ENCODE assay signal across 8 cellular contexts in genomic region chr3:129793947-129794318, GRCh38.
DNase-seq lines count a peak whose midpoint lies in the region; ATAC-seq and TF ChIP-seq lines count a peak whose summit lies in the region.

No MANE protein-coding gene starts in this region.

- TF ChIP-seq RAD21 in HCT116 (IDR thresholded peaks at IDR 0.05; ENCODE audit: low read depth): no peak

- TF ChIP-seq POLR2A in HCT116 (IDR thresholded peaks at IDR 0.05; ENCODE audit: borderline replicate concordance, extremely low read depth, insufficient read depth, insufficient read length): no peak

- ATAC-seq in HCT116 (no peak), Panc1 (peak; percentile 23; the same call in 1 of the 2 replicates), sciatic nerve (peak; percentile 61), HG03442 (IDR thresholded peaks at IDR 0.05; ENCODE audit: unreplicated experiment) (no peak), HG02763 (IDR thresholded peaks at IDR 0.05; ENCODE audit: unreplicated experiment) (no peak), HG03571 (IDR thresholded peaks at IDR 0.05; ENCODE audit: unreplicated experiment) (no peak)

- peak overlapping the region; percentile 86 for H3K4me2 ChIP-seq in HCT116 (ENCODE audit: low read length)

- in situ Hi-C loops in Panc1 (cut with HindIII; ENCODE audit: low pct_unique_long_range_greater_than_20kb, low sequenced_read_pairs): no loop called here

- CTCF ChIA-PET in HCT116 (lab: Charles Lee) (interaction anchor here (0.6 kb wide), 1 partner anchor 339 kb away, joined by 3 read pairs; no protein-coding TSS in a partner anchor), Panc1 (lab: Charles Lee) (no interaction called here)

- H3K27me3 ChIP-seq in HCT116 (ENCODE audit: insufficient read depth, low read length) (no peaks in the 10 kb centered on the region), Panc1 (ENCODE audit: control insufficient read depth, insufficient read depth, low read length) (no peaks in the 10 kb centered on the region), cardiac muscle cell (no peaks in the 10 kb centered on the region)

- no peaks in the 10 kb centered on the region for H3K9me2 ChIP-seq in HCT116 (ENCODE audit: insufficient read depth)

- peak overlapping the region; percentile 44 to 60 for H3K4me3 ChIP-seq in HCT116 (replicated peaks in 1 of 2; ENCODE audit: low read depth in 1 of 2, low read length in 2 of 2)
- H3K4me3 ChIP-seq in Panc1 (ENCODE audit: low read depth in 2 of 2, low read length in 2 of 2): peak overlapping the region; percentile 9 to 47
- no peak overlapping the region for H3K4me3 ChIP-seq in cardiac muscle cell

- H3K27ac Mint-ChIP-seq in T-helper 2 cell treated with Interferon-gamma antibody and Interleukin-4, amounts not matched to agents 5 μg/mL and 100 μg/mL, for 36 hours: no peak overlapping the region

- H3K79me2 ChIP-seq in HCT116 (ENCODE audit: insufficient read depth, low read length): peaks cover 19% of the 10 kb centered on the region

- POLR2A ChIA-PET in HCT116 (lab: Charles Lee): interaction anchor here (1.4 kb wide), 1 partner anchor 16 kb away, joined by 4 read pairs; no protein-coding TSS in a partner anchor
- POLR2A ChIA-PET in Panc1 (lab: Charles Lee): no interaction called here

- TF ChIP-seq CTCF in HCT116 (IDR thresholded peaks at IDR 0.05 in 2 of 3, conservative IDR thresholded peaks at IDR 0.05 in 1 of 3; ENCODE audit: borderline replicate concordance in 1 of 3, insufficient read depth in 1 of 3, low read depth in 2 of 3, low read length in 2 of 3): no peak
- no peak for TF ChIP-seq CTCF in Panc1 (IDR thresholded peaks at IDR 0.05)
- no peak for TF ChIP-seq CTCF in cardiac muscle cell (IDR thresholded peaks at IDR 0.05; ENCODE audit: low read depth, low read length)

- no peak for DNase-seq in HCT116 (ENCODE audit: low read depth, low spot score)
- no peak for DNase-seq in Panc1 (ENCODE audit: low read depth, low spot score)
- DNase-seq in cardiac muscle cell (ENCODE audit: low read depth in 1 of 2, low spot score in 1 of 2): peak in 1 of 2 donors; percentile 41
- DNase-seq in sciatic nerve (ENCODE audit: low spot score): no peak
- DNase-seq in T-helper 2 cell treated with Interferon-gamma antibody and Interleukin-4, amounts not matched to agents 5 μg/mL and 100 μg/mL, for 36 hours (ENCODE audit: low spot score): no peak

- no peaks in the 10 kb centered on the region for H4K20me1 ChIP-seq in HCT116 (ENCODE audit: insufficient read depth)

- RAD21 ChIA-PET in HCT116 (lab: Charles Lee; ENCODE audit: low non-redundant PET in 1 of 2, low total read pairs in 2 of 2, uncharacterized antibody in 2 of 2, unreplicated experiment in 2 of 2): interaction anchor here in 1 of 2 experiments (1.5 kb wide), 1 partner anchor 142 kb away, joined by 3 read pairs; no protein-coding TSS in a partner anchor

- H3K9me3 Mint-ChIP-seq in T-helper 2 cell treated with Interferon-gamma antibody and Interleukin-4, amounts not matched to agents 5 μg/mL and 100 μg/mL, for 36 hours: no peaks in the 10 kb centered on the region

- H3K9ac ChIP-seq in HCT116 (ENCODE audit: low read length): peak overlapping the region; percentile 64

- intact Hi-C loops in HCT116 (cut with micrococcal nuclease) (loop anchor here (2.0 kb wide), 1 partner anchor 131 kb away; no protein-coding TSS in a partner anchor), Panc1 (cut with micrococcal nuclease; ENCODE audit: unreplicated experiment) (no loop called here), sciatic nerve (cut with DNase I) (no loop called here)

- H3K36me3 Mint-ChIP-seq in T-helper 2 cell treated with Interferon-gamma antibody and Interleukin-4, amounts not matched to agents 5 μg/mL and 100 μg/mL, for 36 hours (ENCODE audit: low read depth): no peaks in the 10 kb centered on the region

- BruUV-seq in HCT116 (replicated peaks; lab: Mats Ljungman, UMichigan) (TSS peak; percentile 79), Panc1 (replicated peaks; lab: Mats Ljungman, UMichigan) (no TSS peak)

- peaks cover 9% of the 10 kb centered on the region for H3K4me1 Mint-ChIP-seq in T-helper 2 cell treated with Interferon-gamma antibody and Interleukin-4, amounts not matched to agents 5 μg/mL and 100 μg/mL, for 36 hours (ENCODE audit: low read depth)

- no peaks in the 10 kb centered on the region for H3K9me3 ChIP-seq in HCT116 (ENCODE audit: control insufficient read depth in 1 of 2, insufficient read depth in 1 of 2, low read depth in 1 of 2, low read length in 2 of 2)
- no peaks in the 10 kb centered on the region for H3K9me3 ChIP-seq in Panc1 (ENCODE audit: control insufficient read depth, insufficient read depth, low read depth, low read length)
- no peaks in the 10 kb centered on the region for H3K9me3 ChIP-seq in cardiac muscle cell (ENCODE audit: low read depth)

- peak overlapping the region; percentile 61 for H3K27ac ChIP-seq in HCT116 (ENCODE audit: low read depth, low read length)
- peak overlapping the region; percentile 73 for H3K27ac ChIP-seq in Panc1 (ENCODE audit: low read length)
- peak overlapping the region; percentile 42 for H3K27ac ChIP-seq in cardiac muscle cell

- no peak overlapping the region for H3K4me3 Mint-ChIP-seq in T-helper 2 cell treated with Interferon-gamma antibody and Interleukin-4, amounts not matched to agents 5 μg/mL and 100 μg/mL, for 36 hours

- H3K36me3 ChIP-seq in HCT116 (ENCODE audit: control insufficient read depth in 1 of 2, insufficient read depth in 2 of 2, low read length in 2 of 2): no peaks in the 10 kb centered on the region
- no peaks in the 10 kb centered on the region for H3K36me3 ChIP-seq in Panc1 (ENCODE audit: control insufficient read depth, insufficient read depth, low read length)
- no peaks in the 10 kb centered on the region for H3K36me3 ChIP-seq in cardiac muscle cell

- no peak overlapping the region for H2AFZ ChIP-seq in HCT116 (ENCODE audit: low read depth, low read length, poor library complexity, severe bottlenecking)

- H3K4me1 ChIP-seq in HCT116 (ENCODE audit: control insufficient read depth in 1 of 2, insufficient read depth in 2 of 2, low read length in 2 of 2) (peaks cover 45 to 59% of the 10 kb centered on the region in 2 experiments), Panc1 (ENCODE audit: control insufficient read depth, insufficient read depth, low read length) (peaks cover 34% of the 10 kb centered on the region), cardiac muscle cell (ENCODE audit: low read depth) (peaks cover 21% of the 10 kb centered on the region)

- no peaks in the 10 kb centered on the region for H3K27me3 Mint-ChIP-seq in T-helper 2 cell treated with Interferon-gamma antibody and Interleukin-4, amounts not matched to agents 5 μg/mL and 100 μg/mL, for 36 hours (ENCODE audit: low read depth)

TF ChIP-seq in HCT116, 20 proteins besides CTCF, POLR2A, EP300 and RAD21 (continues in another document):
- no peak for TF ChIP-seq SRF (IDR thresholded peaks at IDR 0.05; ENCODE audit: low read depth)
- TF ChIP-seq, protein P1, sequence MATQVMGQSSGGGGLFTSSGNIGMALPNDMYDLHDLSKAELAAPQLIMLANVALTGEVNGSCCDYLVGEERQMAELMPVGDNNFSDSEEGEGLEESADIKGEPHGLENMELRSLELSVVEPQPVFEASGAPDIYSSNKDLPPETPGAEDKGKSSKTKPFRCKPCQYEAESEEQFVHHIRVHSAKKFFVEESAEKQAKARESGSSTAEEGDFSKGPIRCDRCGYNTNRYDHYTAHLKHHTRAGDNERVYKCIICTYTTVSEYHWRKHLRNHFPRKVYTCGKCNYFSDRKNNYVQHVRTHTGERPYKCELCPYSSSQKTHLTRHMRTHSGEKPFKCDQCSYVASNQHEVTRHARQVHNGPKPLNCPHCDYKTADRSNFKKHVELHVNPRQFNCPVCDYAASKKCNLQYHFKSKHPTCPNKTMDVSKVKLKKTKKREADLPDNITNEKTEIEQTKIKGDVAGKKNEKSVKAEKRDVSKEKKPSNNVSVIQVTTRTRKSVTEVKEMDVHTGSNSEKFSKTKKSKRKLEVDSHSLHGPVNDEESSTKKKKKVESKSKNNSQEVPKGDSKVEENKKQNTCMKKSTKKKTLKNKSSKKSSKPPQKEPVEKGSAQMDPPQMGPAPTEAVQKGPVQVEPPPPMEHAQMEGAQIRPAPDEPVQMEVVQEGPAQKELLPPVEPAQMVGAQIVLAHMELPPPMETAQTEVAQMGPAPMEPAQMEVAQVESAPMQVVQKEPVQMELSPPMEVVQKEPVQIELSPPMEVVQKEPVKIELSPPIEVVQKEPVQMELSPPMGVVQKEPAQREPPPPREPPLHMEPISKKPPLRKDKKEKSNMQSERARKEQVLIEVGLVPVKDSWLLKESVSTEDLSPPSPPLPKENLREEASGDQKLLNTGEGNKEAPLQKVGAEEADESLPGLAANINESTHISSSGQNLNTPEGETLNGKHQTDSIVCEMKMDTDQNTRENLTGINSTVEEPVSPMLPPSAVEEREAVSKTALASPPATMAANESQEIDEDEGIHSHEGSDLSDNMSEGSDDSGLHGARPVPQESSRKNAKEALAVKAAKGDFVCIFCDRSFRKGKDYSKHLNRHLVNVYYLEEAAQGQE (IDR thresholded peaks at IDR 0.05; ENCODE audit: low read depth): no peak
- TF ChIP-seq SIN3A (IDR thresholded peaks at IDR 0.05; ENCODE audit: low read depth): no peak
- no peak for TF ChIP-seq EZH2 (IDR thresholded peaks at IDR 0.05)
- no peak for TF ChIP-seq TCF7L2 (IDR thresholded peaks at IDR 0.05; ENCODE audit: borderline replicate concordance, extremely low read depth, insufficient read depth, insufficient read length)
- TF ChIP-seq POLR2AphosphoS5 (IDR thresholded peaks at IDR 0.05; ENCODE audit: low read depth, low read length): no peak
- no peak for TF ChIP-seq ATF3 (IDR thresholded peaks at IDR 0.05)
- no peak for TF ChIP-seq FOSL1 (IDR thresholded peaks at IDR 0.05; ENCODE audit: low read depth)
- no peak for TF ChIP-seq ELF1 (IDR thresholded peaks at IDR 0.05; ENCODE audit: borderline replicate concordance, low read depth)
- TF ChIP-seq SP1 (IDR thresholded peaks at IDR 0.05; ENCODE audit: low read depth): no peak
- TF ChIP-seq YY1 (IDR thresholded peaks at IDR 0.05; ENCODE audit: extremely low read depth, insufficient replicate concordance, low read depth, low read length): no peak
- TF ChIP-seq, protein P2, sequence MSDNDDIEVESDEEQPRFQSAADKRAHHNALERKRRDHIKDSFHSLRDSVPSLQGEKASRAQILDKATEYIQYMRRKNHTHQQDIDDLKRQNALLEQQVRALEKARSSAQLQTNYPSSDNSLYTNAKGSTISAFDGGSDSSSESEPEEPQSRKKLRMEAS (IDR thresholded peaks at IDR 0.05): no peak

Comparison
In these comparisons a context has a peak if more than half of its experiments do, and no peak if none do; other contexts are left out.
1. ATAC-seq: peak in Panc1 (single experiment) and sciatic nerve (single experiment); none in HCT116 (single experiment), HG03442 (single experiment), HG02763 (single experiment) and HG03571 (single experiment).
2. Peak in every context shown above with its lines, with median percentiles within 50 percentile points of each other: H3K27ac ChIP-seq.